Comparison of ENCODE assay signal across 13 cellular contexts in the genomic region with DNA sequence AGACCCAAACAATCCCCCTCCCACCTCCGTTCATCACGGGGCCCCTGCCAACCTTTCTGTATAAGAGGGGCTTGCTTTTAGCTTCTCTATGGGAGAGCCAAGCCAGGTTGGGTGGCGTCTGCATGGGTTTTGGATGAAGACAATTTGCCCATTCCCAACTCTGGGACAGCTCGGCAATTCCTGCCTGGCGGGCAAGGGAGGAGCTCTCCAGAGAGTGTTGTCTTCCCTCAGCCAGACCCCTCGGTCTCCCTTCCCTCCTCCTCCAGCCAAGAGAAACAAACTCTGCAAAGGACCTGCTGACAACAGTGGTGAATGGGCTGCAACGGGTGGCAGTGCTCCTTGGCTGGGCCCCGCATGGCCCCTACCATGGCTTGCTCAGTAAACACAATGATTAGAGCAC.
A peak's percentile ranks its signal among the peaks of the same experiment; 100 is the strongest.
DNase-seq lines count a peak whose midpoint lies in the region; TF ChIP-seq lines count a peak whose summit lies in the region.
"Had no signal": no experiment of that assay in that cellular context is flagged by ENCODE, and none has a peak within 500 bp of the region (broad histone marks: within the 10 kb centered on the region; RNA-seq: fewer than 3 reads in every experiment).

No MANE protein-coding gene starts in this region.

- TF ChIP-seq CTCF in colonic mucosa (IDR thresholded peaks at IDR 0.05) (no peak), osteoblast (IDR thresholded peaks at IDR 0.05; ENCODE audit: extremely low read depth, low read depth, low read length) (no peak)

- H3K4me1 ChIP-seq in colonic mucosa (no peaks in the 10 kb centered on the region), osteoblast (ENCODE audit: insufficient read depth, low read length) (no peaks in the 10 kb centered on the region)
- H3K4me1 ChIP-seq: Caco-2 had no signal

- H3K36me3 ChIP-seq in colonic mucosa, result no peaks in the 10 kb centered on the region
- no peaks in the 10 kb centered on the region for H3K36me3 ChIP-seq in osteoblast (ENCODE audit: insufficient read depth, low read length)

- no peaks in the 10 kb centered on the region for H3K79me2 ChIP-seq in osteoblast (ENCODE audit: insufficient read depth, low read length)

- TF ChIP-seq POLR2A in erythroblast (IDR thresholded peaks at IDR 0.05; ENCODE audit: low read length), result no peak

- H3K4me3 ChIP-seq in colonic mucosa, result no peak overlapping the region
- H3K4me3 ChIP-seq in osteoblast (ENCODE audit: insufficient read depth, low read length), result no peak overlapping the region
- H3K4me3 ChIP-seq: GM23338 had no signal

- H3K4me2 ChIP-seq in osteoblast (ENCODE audit: insufficient read depth, low read length), result no peak overlapping the region
- H3K4me2 ChIP-seq: GM23338 had no signal

- H3K27ac ChIP-seq in colonic mucosa (no peak overlapping the region), osteoblast (ENCODE audit: low read depth, low read length) (no peak overlapping the region)
- H3K27ac ChIP-seq: C4-2B, HL-60 had no signal

- no peak overlapping the region for H2AFZ ChIP-seq in osteoblast (ENCODE audit: low read length)
- H2AFZ ChIP-seq: GM23338 had no signal

- no peak overlapping the region for H3K9ac ChIP-seq in colonic mucosa (ENCODE audit: low read depth in 2 of 2, low read length in 2 of 2)

- H3K27me3 ChIP-seq in colonic mucosa (no peaks in the 10 kb centered on the region), osteoblast (ENCODE audit: insufficient read depth, low read length) (no peaks in the 10 kb centered on the region)

- H3K9me3 ChIP-seq in colonic mucosa (no peaks in the 10 kb centered on the region), osteoblast (ENCODE audit: low read depth, low read length) (no peaks in the 10 kb centered on the region)
- H3K9me3 ChIP-seq: Caco-2 had no signal

- DNase-seq in colonic mucosa (peak; percentile 11), ecto neural progenitor cell (ENCODE audit: low spot score) (peak; percentile 21), osteoblast (ENCODE audit: insufficient read length, low spot score, missing footprints) (peak; percentile 65), ureter (ENCODE audit: low spot score) (peak; percentile 37), erythroblast (lab: John Stamatoyannopoulos, UW) (no peak)
- DNase-seq in activated effector memory CD4-positive, alpha-beta T cell treated with anti-CD3 and anti-CD28 coated beads, Interleukin-2, amount 50 U/mL, for 16 hours, result no peak
- DNase-seq: ACHN; Caco-2; CD4-positive, alpha-beta T cell; HCEC 1CT had no signal

- intact Hi-C loops in colonic mucosa (cut with DNase I), result no loop called here

- no peaks in the 10 kb centered on the region for H4K20me1 ChIP-seq in osteoblast (ENCODE audit: insufficient read depth, low read length)

Comparison
In these comparisons a context has a peak if more than half of its experiments do, and no peak if none do; other contexts are left out.
1. DNase-seq: peak in colonic mucosa (single experiment), ecto neural progenitor cell (single experiment), osteoblast (single experiment) and ureter (single experiment); none in activated effector memory CD4-positive, alpha-beta T cell treated with anti-CD3 and anti-CD28 coated beads, Interleukin-2, amount 50 U/mL, for 16 hours (single experiment) and erythroblast (0 of 2).